24 cellular contexts compared by ENCODE assay signal in genomic region chr3:69744507-69744906, GRCh38. TPM values are rescaled to one million over a fixed set of nuclear protein-coding genes. Genes with fewer than 3 reads are reported as not detected.
"Had no signal": no experiment of that assay in that cellular context is flagged by ENCODE, and none has a peak within 500 bp of the region (broad histone marks: within the 10 kb centered on the region; RNA-seq: fewer than 3 reads in every experiment).

No MANE protein-coding gene starts in this region.

- H3K36me3 Mint-ChIP-seq: activated naive CD8-positive, alpha-beta T cell treated with anti-CD3 and anti-CD28 coated beads, Interleukin-2, amount 10 ng/mL, durations not matched to agents 7 days and 5 days; naive thymus-derived CD4-positive, alpha-beta T cell had no signal

- DNase-seq: activated B cell treated with CpG ODN at 0.5 μM for 24 hours; activated CD4-positive, alpha-beta T cell treated with anti-CD3 and anti-CD28 coated beads for 36 hours; activated CD4-positive, alpha-beta T cell treated with anti-CD3 and anti-CD28 coated beads, Interleukin-2, amount 50 U/mL, for 4 hours; activated CD8-positive, alpha-beta memory T cell treated with anti-CD3 and anti-CD28 coated beads, Interleukin-2, amount 50 U/mL, for 48 hours; activated naive CD4-positive, alpha-beta T cell treated with anti-CD3 and anti-CD28 coated beads for 36 hours; activated naive CD8-positive, alpha-beta T cell treated with anti-CD3 and anti-CD28 coated beads, Interleukin-2, amount 10 ng/mL, durations not matched to agents 7 days and 5 days; activated T-cell treated with anti-CD3 and anti-CD28 coated beads, Interleukin-2, amount 50 U/mL, for 4 hours; amygdala; effector CD4-positive, alpha-beta T cell; erythroblast; foreskin melanocyte; glutamatergic neuron; hippocampal formation; kidney glomerular epithelial cell; left lung; naive thymus-derived CD4-positive, alpha-beta T cell; stimulated activated CD4-positive, alpha-beta T cell treated with anti-CD3 and anti-CD28 coated beads, Interleukin-12 subunit alpha, Interleukin-12 subunit beta, amount 100 ng/mL, for 4 hours; substantia nigra; T1000; thyroid gland had no signal

- H3K27ac ChIP-seq: cardiac muscle cell, thyroid gland had no signal

- ATAC-seq: activated CD4-positive, alpha-beta T cell treated with anti-CD3 and anti-CD28 coated beads for 36 hours; activated T-cell treated with anti-CD3 and anti-CD28 coated beads, Interleukin-2, amount 50 U/mL, for 4 hours; left lung; naive thymus-derived CD4-positive, alpha-beta T cell had no signal

- H3K9me3 Mint-ChIP-seq: activated B cell treated with CpG ODN at 0.5 μM for 24 hours; activated naive CD4-positive, alpha-beta T cell treated with anti-CD3 and anti-CD28 coated beads for 36 hours; activated naive CD8-positive, alpha-beta T cell treated with anti-CD3 and anti-CD28 coated beads, Interleukin-2, amount 10 ng/mL, durations not matched to agents 7 days and 5 days; activated T-cell treated with anti-CD3 and anti-CD28 coated beads, Interleukin-2, amount 50 U/mL, for 4 hours; naive thymus-derived CD4-positive, alpha-beta T cell; neural crest cell; stimulated activated naive CD8-positive, alpha-beta T cell treated with anti-CD3 and anti-CD28 coated beads, Interleukin-15, Interleukin-2, amounts not matched to agents 100 ng/mL and 50 ng/mL, for 24 hours; T-helper 1 cell treated with Interleukin-12 subunit alpha and Interleukin-12 subunit beta and Interleukin-4 antibody, amounts not matched to agents 30 μg/mL and 1 μg/mL, for 36 hours had no signal

- H3K36me3 ChIP-seq: cardiac muscle cell, left lung, thyroid gland had no signal

- H3K9me3 ChIP-seq: left lung, thyroid gland had no signal

- H3K4me3 Mint-ChIP-seq: activated B cell treated with CpG ODN at 0.5 μM for 24 hours; activated CD4-positive, alpha-beta T cell treated with anti-CD3 and anti-CD28 coated beads for 36 hours; activated naive CD4-positive, alpha-beta T cell treated with anti-CD3 and anti-CD28 coated beads for 36 hours; activated naive CD8-positive, alpha-beta T cell treated with anti-CD3 and anti-CD28 coated beads, Interleukin-2, amount 10 ng/mL, durations not matched to agents 7 days and 5 days; activated T-cell treated with anti-CD3 and anti-CD28 coated beads, Interleukin-2, amount 50 U/mL, for 4 hours; naive thymus-derived CD4-positive, alpha-beta T cell; neural crest cell; stimulated activated naive CD8-positive, alpha-beta T cell treated with anti-CD3 and anti-CD28 coated beads, Interleukin-15, Interleukin-2, amounts not matched to agents 100 ng/mL and 50 ng/mL, for 24 hours; T-helper 1 cell treated with Interleukin-12 subunit alpha and Interleukin-12 subunit beta and Interleukin-4 antibody, amounts not matched to agents 30 μg/mL and 1 μg/mL, for 36 hours had no signal

- H3K27me3 ChIP-seq: cardiac muscle cell, thyroid gland had no signal

- H3K4me3 ChIP-seq: cardiac muscle cell, left lung, thyroid gland had no signal

- H3K27ac Mint-ChIP-seq: activated B cell treated with CpG ODN at 0.5 μM for 24 hours; activated CD4-positive, alpha-beta T cell treated with anti-CD3 and anti-CD28 coated beads for 36 hours; activated naive CD4-positive, alpha-beta T cell treated with anti-CD3 and anti-CD28 coated beads for 36 hours; activated naive CD8-positive, alpha-beta T cell treated with anti-CD3 and anti-CD28 coated beads, Interleukin-2, amount 10 ng/mL, durations not matched to agents 7 days and 5 days; naive thymus-derived CD4-positive, alpha-beta T cell; stimulated activated naive CD8-positive, alpha-beta T cell treated with anti-CD3 and anti-CD28 coated beads, Interleukin-15, Interleukin-2, amounts not matched to agents 100 ng/mL and 50 ng/mL, for 24 hours; T-helper 1 cell treated with Interleukin-12 subunit alpha and Interleukin-12 subunit beta and Interleukin-4 antibody, amounts not matched to agents 30 μg/mL and 1 μg/mL, for 36 hours had no signal

RNA-seq across cellular contexts. Expression of gene MITF, which starts 5.2 kb away (rescaled TPM):
- total RNA-seq: activated B cell treated with CpG ODN at 0.5 μM for 24 hours; activated naive CD4-positive, alpha-beta T cell treated with anti-CD3 and anti-CD28 coated beads for 36 hours had no signal
- polyA plus RNA-seq: naive thymus-derived CD4-positive, alpha-beta T cell had no signal
